9 cellular contexts compared by ENCODE assay signal in genomic region chr7:70595741-70596574, GRCh38.
A peak's percentile ranks its signal among the peaks of the same experiment; 100 is the strongest.
DNase-seq lines count a peak whose midpoint lies in the region; TF ChIP-seq lines count a peak whose summit lies in the region.
"Had no signal": no experiment of that assay in that cellular context is flagged by ENCODE, and none has a peak within 500 bp of the region (broad histone marks: within the 10 kb centered on the region; RNA-seq: fewer than 3 reads in every experiment).

No MANE protein-coding gene starts in this region.

- no peaks in the 10 kb centered on the region for H3F3A ChIP-seq in SK-N-SH (replicated peaks; ENCODE audit: insufficient read depth)

- no peak for TF ChIP-seq EP300 in SK-N-SH (IDR thresholded peaks at IDR 0.05; ENCODE audit: borderline replicate concordance in 1 of 2, low read depth in 1 of 2, low read length in 1 of 2)

- H3K27ac Mint-ChIP-seq in glutamatergic neuron (ENCODE audit: unreplicated experiment) (no peak overlapping the region), progenitor cell of endocrine pancreas (no peak overlapping the region)

- no peaks in the 10 kb centered on the region for H4K20me1 ChIP-seq in SK-N-SH (ENCODE audit: insufficient read depth)

- H2AFZ ChIP-seq in SK-N-SH (ENCODE audit: low read depth) = peak overlapping the region; percentile 27; the same call in 1 of the 2 replicates

- H3K36me3 ChIP-seq in SK-N-SH (replicated peaks in 1 of 2; ENCODE audit: control insufficient read depth in 1 of 2, insufficient read depth in 2 of 2, low read length in 1 of 2) = no peaks in the 10 kb centered on the region

- H3K27me3 ChIP-seq in SK-N-SH (ENCODE audit: insufficient read depth) = no peaks in the 10 kb centered on the region

- 15% methylated on average over 69 of the region's 81 CpGs for WGBS in SK-N-SH (ENCODE audit: low lambda C conversion rate)

- no peak for TF ChIP-seq RAD21 in SK-N-SH (IDR thresholded peaks at IDR 0.05; ENCODE audit: low read length)

- no peaks in the 10 kb centered on the region for H3K9me2 ChIP-seq in SK-N-SH

- H3K4me1 Mint-ChIP-seq in glutamatergic neuron (ENCODE audit: low read depth, unreplicated experiment) (peaks cover 24% of the 10 kb centered on the region), progenitor cell of endocrine pancreas (ENCODE audit: low read depth) (no peaks in the 10 kb centered on the region)

- peak in 2 of 3 donors; percentile 0 to 5 for DNase-seq in stimulated activated CD4-positive, alpha-beta T cell treated with anti-CD3 and anti-CD28 coated beads, TNF-alpha, amount 100 ng/mL, for 48 hours (ENCODE audit: low read depth in 3 of 3)
- DNase-seq in stimulated activated CD4-positive, alpha-beta T cell treated with anti-CD3 and anti-CD28 coated beads, Interleukin-4, amount 100 ng/mL, for 24 hours = no peak
- peak; percentile 89 for DNase-seq in SK-N-SH
- peak; percentile 59 for DNase-seq in glutamatergic neuron
- peak; percentile 21 for DNase-seq in progenitor cell of endocrine pancreas (ENCODE audit: low spot score, unreplicated experiment)
- no peak for DNase-seq in HK-2 (ENCODE audit: unreplicated experiment)
- DNase-seq in NOMO-1 treated with DMSO at 0.1 percent for 48 hours (lab: John Stamatoyannopoulos, UW; ENCODE audit: unreplicated experiment) = no peak
- no peak for DNase-seq in DMS79 (lab: John Stamatoyannopoulos, UW)

- no peak overlapping the region for H3K9ac ChIP-seq in SK-N-SH

- peaks cover 4% of the 10 kb centered on the region for H3K27me3 Mint-ChIP-seq in glutamatergic neuron (ENCODE audit: unreplicated experiment)
- H3K27me3 Mint-ChIP-seq in progenitor cell of endocrine pancreas = peaks cover 62% of the 10 kb centered on the region

- CTCF ChIA-PET in SK-N-SH (lab: Yijun Ruan, JAX) = interaction anchor here (2.3 to 12.3 kb wide), 3 partner anchors 12 to 100 kb away, joined by 8 to 97 read pairs (median 36); no protein-coding TSS in a partner anchor

- H3K36me3 Mint-ChIP-seq in glutamatergic neuron (ENCODE audit: unreplicated experiment) = peaks cover 4% of the 10 kb centered on the region
- H3K36me3 Mint-ChIP-seq in progenitor cell of endocrine pancreas (ENCODE audit: insufficient read depth) = peaks cover 5% of the 10 kb centered on the region

- H3K4me2 ChIP-seq in SK-N-SH = peak overlapping the region; percentile 76

- H3K79me2 ChIP-seq in SK-N-SH (ENCODE audit: insufficient read depth) = no peaks in the 10 kb centered on the region

- no peak overlapping the region for H3K27ac ChIP-seq in SK-N-SH (ENCODE audit: low read depth in 2 of 2, low read length in 1 of 2)
- H3K27ac ChIP-seq: VCaP had no signal

- peak overlapping the region; percentile 85 for H3K4me3 Mint-ChIP-seq in glutamatergic neuron (ENCODE audit: unreplicated experiment)
- H3K4me3 Mint-ChIP-seq in progenitor cell of endocrine pancreas (ENCODE audit: low read depth) = peak overlapping the region; percentile 63

- peaks cover 1% of the 10 kb centered on the region; the same call in 1 of the 2 replicates for H3K9me3 ChIP-seq in SK-N-SH

- H3K9me3 Mint-ChIP-seq in glutamatergic neuron (ENCODE audit: unreplicated experiment) (peaks cover 5% of the 10 kb centered on the region), progenitor cell of endocrine pancreas (ENCODE audit: low read depth) (peaks cover 5% of the 10 kb centered on the region)

- TF ChIP-seq CTCF in SK-N-SH (IDR thresholded peaks at IDR 0.05) (no peak), glutamatergic neuron (IDR thresholded peaks at IDR 0.05; ENCODE audit: partially characterized antibody, unreplicated experiment) (no peak), progenitor cell of endocrine pancreas (IDR thresholded peaks at IDR 0.05; ENCODE audit: unreplicated experiment) (no peak)

- peak overlapping the region; percentile 48 to 50 for H3K4me3 ChIP-seq in SK-N-SH (ENCODE audit: low read depth in 2 of 2, low read length in 1 of 2)

- H3K4me1 ChIP-seq in SK-N-SH (ENCODE audit: control insufficient read depth in 1 of 2, insufficient read depth in 2 of 2, low read depth in 1 of 2, low read length in 1 of 2) = peaks cover 0 to 27% of the 10 kb centered on the region in 2 experiments; a peak in 2 of 4 replicates

- POLR2A ChIA-PET in SK-N-SH (lab: Yijun Ruan, JAX) = interaction anchor here (1.3 kb wide), 1 partner anchor 17 kb away, joined by 3 read pairs; no protein-coding TSS in a partner anchor

TF ChIP-seq in SK-N-SH, 30 proteins besides CTCF, POLR2A, EP300 and RAD21:
- 0 out of 2 replicates have a peak, but pooled peaks have one; percentile 11 for TF ChIP-seq ELF1 (IDR thresholded peaks at IDR 0.05)
- TF ChIP-seq NRF1 (IDR thresholded peaks at IDR 0.05; ENCODE audit: low read depth, low read length) = peak; percentile 51
- no peak for TF ChIP-seq FOSL2 (IDR thresholded peaks at IDR 0.05; ENCODE audit: borderline replicate concordance, low read depth)
TF ChIP-seq in SK-N-SH: peak in this region for 2.

Comparison
In these comparisons a context has a peak if more than half of its experiments do, and no peak if none do; other contexts are left out.
1. DNase-seq: peak in stimulated activated CD4-positive, alpha-beta T cell treated with anti-CD3 and anti-CD28 coated beads, TNF-alpha, amount 100 ng/mL, for 48 hours (2 of 3), SK-N-SH (single experiment), glutamatergic neuron (single experiment) and progenitor cell of endocrine pancreas (single experiment); none in stimulated activated CD4-positive, alpha-beta T cell treated with anti-CD3 and anti-CD28 coated beads, Interleukin-4, amount 100 ng/mL, for 24 hours (single experiment), HK-2 (single experiment), NOMO-1 treated with DMSO at 0.1 percent for 48 hours (single experiment) and DMS79 (single experiment).